29 cellular contexts compared by ENCODE assay signal in genomic region chr5:53891159-53891558, GRCh38.
"Had no signal": no experiment of that assay in that cellular context is flagged by ENCODE, and none has a peak within 500 bp of the region (broad histone marks: within the 10 kb centered on the region; RNA-seq: fewer than 3 reads in every experiment).

No MANE protein-coding gene starts in this region.

- H3K9me3 ChIP-seq: adrenal gland, body of pancreas, gastroesophageal sphincter, right lobe of liver, suprapubic skin, tibial artery, vagina had no signal

- ATAC-seq: activated CD4-positive, CD25-positive, alpha-beta regulatory T cell treated with anti-CD3 and anti-CD28 coated beads, Interleukin-2, amount 50 U/mL, for 24 hours; body of pancreas; effector memory CD8-positive, alpha-beta T cell; gastroesophageal sphincter; left lobe of liver; naive thymus-derived CD8-positive, alpha-beta T cell; right lobe of liver; T-helper 17 cell had no signal

- H3K36me3 ChIP-seq: adrenal gland, cardiac muscle cell, gastroesophageal sphincter, right lobe of liver, suprapubic skin, tibial artery, vagina, WERI-Rb-1 had no signal

- DNase-seq: activated CD4-positive, alpha-beta T cell treated with anti-CD3 and anti-CD28 coated beads for 48 hours; activated CD4-positive, alpha-beta T cell treated with anti-CD3 and anti-CD28 coated beads, Interleukin-2, amount 50 U/mL, for 48 hours; activated CD8-positive, alpha-beta memory T cell treated with anti-CD3 and anti-CD28 coated beads for 24 hours; activated effector memory CD4-positive, alpha-beta T cell treated with Interleukin-2 at 50 U/mL for 16 hours; activated naive CD4-positive, alpha-beta T cell treated with anti-CD3 and anti-CD28 coated beads for 36 hours; activated naive CD8-positive, alpha-beta T cell treated with anti-CD3 and anti-CD28 coated beads for 36 hours; adrenal gland; aorta; body of pancreas; dorsolateral prefrontal cortex; effector memory CD8-positive, alpha-beta T cell; hypothalamus; immature natural killer cell; naive thymus-derived CD8-positive, alpha-beta T cell; right lobe of liver; stimulated activated CD4-positive, alpha-beta T cell treated with anti-CD3 and anti-CD28 coated beads, Interleukin-12 subunit alpha, Interleukin-12 subunit beta, amount 100 ng/mL, for 4 hours; stimulated activated CD4-positive, alpha-beta T cell treated with anti-CD3 and anti-CD28 coated beads, Interleukin-4, amount 100 ng/mL, for 1 hour; T-helper 17 cell; T1000; tibial artery; WERI-Rb-1 had no signal

- H3K4me3 ChIP-seq: adrenal gland, body of pancreas, cardiac muscle cell, coronary artery, dorsolateral prefrontal cortex, gastroesophageal sphincter, right lobe of liver, skin epidermis, suprapubic skin, tibial artery, vagina had no signal

- H3K27me3 ChIP-seq: adrenal gland, body of pancreas, cardiac muscle cell, dorsolateral prefrontal cortex, gastroesophageal sphincter, right lobe of liver, suprapubic skin, tibial artery, vagina had no signal

- H3K4me1 ChIP-seq: adrenal gland, body of pancreas, gastroesophageal sphincter, right lobe of liver, suprapubic skin, vagina had no signal

- H3K27ac ChIP-seq: adrenal gland, body of pancreas, cardiac muscle cell, coronary artery, dorsolateral prefrontal cortex, gastroesophageal sphincter, right lobe of liver, skin epidermis, suprapubic skin, vagina, WERI-Rb-1 had no signal
